ENCODE assay signal across 1 cellular context in genomic region chr16:10940501-10941079, GRCh38.
TF ChIP-seq lines count a peak whose summit lies in the region.

No MANE protein-coding gene starts in this region.

TF ChIP-seq in HepG2, 621 proteins besides CTCF, POLR2A, EP300 and RAD21 (continued from another document and continues in another):
- peak; percentile 19; the same call in 1 of the 2 replicates for TF ChIP-seq SAP130 (CRISPR knock-in tag; IDR thresholded peaks at IDR 0.05; ENCODE audit: low read depth)
- peak; percentile 33; the same call in 1 of the 2 replicates for TF ChIP-seq SRY (CRISPR knock-in tag; IDR thresholded peaks at IDR 0.05)
- no peak for TF ChIP-seq ARNT (IDR thresholded peaks at IDR 0.05)
- TF ChIP-seq ZNF232 (CRISPR knock-in tag; IDR thresholded peaks at IDR 0.05; ENCODE audit: borderline replicate concordance) = 0 out of 2 replicates have a peak, but pooled peaks have one; percentile 6
- TF ChIP-seq SIX4 (CRISPR knock-in tag; IDR thresholded peaks at IDR 0.05) = peak; percentile 71
- TF ChIP-seq ZNF547 (CRISPR knock-in tag; IDR thresholded peaks at IDR 0.05) = peak; percentile 61; the same call in 1 of the 2 replicates
- 0 out of 2 replicates have a peak, but pooled peaks have one; percentile 1 for TF ChIP-seq HIC2 (CRISPR knock-in tag; IDR thresholded peaks at IDR 0.05; ENCODE audit: low read depth)
- no peak for TF ChIP-seq TEF (CRISPR knock-in tag; IDR thresholded peaks at IDR 0.05)
- peak; percentile 15; the same call in 1 of the 2 replicates for TF ChIP-seq KMT2A (CRISPR knock-in tag; IDR thresholded peaks at IDR 0.05)
- TF ChIP-seq ZSCAN30 (CRISPR knock-in tag; IDR thresholded peaks at IDR 0.05) = no peak
- TF ChIP-seq ZNF24 (IDR thresholded peaks at IDR 0.05) = no peak
- TF ChIP-seq AKAP8 (CRISPR knock-in tag; IDR thresholded peaks at IDR 0.05) = 0 out of 2 replicates have a peak, but pooled peaks have one; percentile 34
- 0 out of 2 replicates have a peak, but pooled peaks have one; percentile 20 for TF ChIP-seq ETV5 (CRISPR knock-in tag; IDR thresholded peaks at IDR 0.05; ENCODE audit: borderline replicate concordance)
- TF ChIP-seq FOXM1 (CRISPR knock-in tag; IDR thresholded peaks at IDR 0.05) = no peak
- TF ChIP-seq MATR3 (CRISPR knock-in tag; IDR thresholded peaks at IDR 0.05) = 0 out of 2 replicates have a peak, but pooled peaks have one; percentile 58
- no peak for TF ChIP-seq MAFG (CRISPR knock-in tag; IDR thresholded peaks at IDR 0.05)
- 0 out of 2 replicates have a peak, but pooled peaks have one; percentile 4 for TF ChIP-seq ZNF788 (CRISPR knock-in tag; IDR thresholded peaks at IDR 0.05; ENCODE audit: borderline replicate concordance)
- peak; percentile 35; the same call in 1 of the 2 replicates for TF ChIP-seq KDM2A (CRISPR knock-in tag; IDR thresholded peaks at IDR 0.05; ENCODE audit: borderline replicate concordance, low read depth)
- no peak for TF ChIP-seq ZNF646 (CRISPR knock-in tag; IDR thresholded peaks at IDR 0.05)
- no peak for TF ChIP-seq ZNF121 (CRISPR knock-in tag; IDR thresholded peaks at IDR 0.05)
- no peak for TF ChIP-seq SP4 (CRISPR knock-in tag; IDR thresholded peaks at IDR 0.05)
- TF ChIP-seq USF2 (IDR thresholded peaks at IDR 0.05; ENCODE audit: low read depth, low read length) = peak; percentile 16; the same call in 1 of the 2 replicates
- no peak for TF ChIP-seq USF2 (CRISPR knock-in tag; IDR thresholded peaks at IDR 0.05; ENCODE audit: borderline replicate concordance)
- no peak for TF ChIP-seq TRIM24 (CRISPR knock-in tag; IDR thresholded peaks at IDR 0.05)
- 0 out of 4 replicates have a peak, but pooled peaks of 1 of the 2 experiments have one; percentile 28 for TF ChIP-seq HMGXB4 (CRISPR knock-in tag; IDR thresholded peaks at IDR 0.05; ENCODE audit: borderline replicate concordance in 1 of 2, low read depth in 1 of 2)
- TF ChIP-seq ZNF768 (CRISPR knock-in tag; IDR thresholded peaks at IDR 0.05) = peak; percentile 33; the same call in 1 of the 2 replicates
- TF ChIP-seq ZBED4 (CRISPR knock-in tag; IDR thresholded peaks at IDR 0.05; ENCODE audit: borderline replicate concordance) = peak; percentile 22; the same call in 1 of the 2 replicates
- TF ChIP-seq MED13 (CRISPR knock-in tag; IDR thresholded peaks at IDR 0.05) = no peak
- no peak for TF ChIP-seq ZBTB43 (CRISPR knock-in tag; conservative IDR thresholded peaks at IDR 0.05)
- TF ChIP-seq ZZZ3 (CRISPR knock-in tag; IDR thresholded peaks at IDR 0.05; ENCODE audit: borderline replicate concordance) = 0 out of 2 replicates have a peak, but pooled peaks have one; percentile 39
- TF ChIP-seq AGO1 (IDR thresholded peaks at IDR 0.05; ENCODE audit: low read depth, low read length, poor library complexity, severe bottlenecking) = no peak
- peak; percentile 51; the same call in 1 of the 2 replicates for TF ChIP-seq ZNF580 (CRISPR knock-in tag; IDR thresholded peaks at IDR 0.05; ENCODE audit: borderline replicate concordance, low read depth)
- 0 out of 2 replicates have a peak, but pooled peaks have one; percentile 70 for TF ChIP-seq ZNF326 (CRISPR knock-in tag; IDR thresholded peaks at IDR 0.05; ENCODE audit: borderline replicate concordance)
- 0 out of 2 replicates have a peak, but pooled peaks have one; percentile 64 for TF ChIP-seq ZNF598 (CRISPR knock-in tag; IDR thresholded peaks at IDR 0.05; ENCODE audit: borderline replicate concordance)
- TF ChIP-seq ELF1 (CRISPR knock-in tag; IDR thresholded peaks at IDR 0.05) = no peak
- 0 out of 2 replicates have a peak, but pooled peaks have one; percentile 20 for TF ChIP-seq ZSCAN31 (CRISPR knock-in tag; IDR thresholded peaks at IDR 0.05; ENCODE audit: low read depth)
